9 cellular contexts compared by ENCODE assay signal in genomic region chr11:116732740-116733385, GRCh38. TPM values are rescaled to one million over a fixed set of nuclear protein-coding genes. Genes with fewer than 3 reads are reported as not detected.
DNase-seq lines count a peak whose midpoint lies in the region; ATAC-seq and TF ChIP-seq lines count a peak whose summit lies in the region.
"Had no signal": no experiment of that assay in that cellular context is flagged by ENCODE, and none has a peak within 500 bp of the region (broad histone marks: within the 10 kb centered on the region; RNA-seq: fewer than 3 reads in every experiment).

No MANE protein-coding gene starts in this region.

- WGBS in SK-N-SH (ENCODE audit: low lambda C conversion rate) = 42% methylated on average over 18 of the region's 18 CpGs

- DNase-seq in DMS153 (lab: John Stamatoyannopoulos, UW) (peak; percentile 2), SK-N-SH (peak; percentile 86), left ventricle myocardium inferior (peak; percentile 44), putamen (ENCODE audit: low spot score) (peak; percentile 39)
- DNase-seq in activated naive CD8-positive, alpha-beta T cell treated with anti-CD3 and anti-CD28 coated beads, Interleukin-2, amount 10 ng/mL, durations not matched to agents 7 days and 5 days = peak; percentile 60

- H3K9ac ChIP-seq in KMS-11 = no peak overlapping the region
- no peak overlapping the region for H3K9ac ChIP-seq in SK-N-SH

- H4K20me1 ChIP-seq in KMS-11 (ENCODE audit: insufficient read depth) (no peaks in the 10 kb centered on the region), SK-N-SH (ENCODE audit: insufficient read depth) (no peaks in the 10 kb centered on the region)

- no peak for TF ChIP-seq EP300 in SK-N-SH (IDR thresholded peaks at IDR 0.05; ENCODE audit: borderline replicate concordance in 1 of 2, low read depth in 1 of 2, low read length in 1 of 2)

- H3K4me3 ChIP-seq in KMS-11 (IDR thresholded peaks at IDR 0.05; ENCODE audit: insufficient read depth, low read depth, low read length) (no peak overlapping the region), SK-N-SH (ENCODE audit: low read depth in 2 of 2, low read length in 1 of 2) (no peak overlapping the region), left ventricle myocardium inferior (no peak overlapping the region)

- H3K9me2 ChIP-seq in SK-N-SH = no peaks in the 10 kb centered on the region

- POLR2A ChIA-PET in SK-N-SH (lab: Yijun Ruan, JAX) = no interaction called here
- POLR2A ChIA-PET in activated naive CD8-positive, alpha-beta T cell treated with anti-CD3 and anti-CD28 coated beads, Interleukin-2, amount 10 ng/mL, durations not matched to agents 7 days and 5 days (lab: Charles Lee) = no interaction called here

- no peaks in the 10 kb centered on the region for H3K4me1 ChIP-seq in KMS-11 (ENCODE audit: low read depth, poor library complexity, severe bottlenecking)
- peaks cover 0 to 17% of the 10 kb centered on the region in 2 experiments; a peak in 1 of 4 replicates for H3K4me1 ChIP-seq in SK-N-SH (ENCODE audit: control insufficient read depth in 1 of 2, insufficient read depth in 2 of 2, low read depth in 1 of 2, low read length in 1 of 2)
- peaks cover 16% of the 10 kb centered on the region for H3K4me1 ChIP-seq in left ventricle myocardium inferior

- H3K27ac Mint-ChIP-seq in activated naive CD8-positive, alpha-beta T cell treated with anti-CD3 and anti-CD28 coated beads, Interleukin-2, amount 10 ng/mL, durations not matched to agents 7 days and 5 days = no peak overlapping the region

- peak; percentile 67 for TF ChIP-seq CTCF in KMS-11 (conservative IDR thresholded peaks at IDR 0.05; ENCODE audit: low read depth, low read length)
- TF ChIP-seq CTCF in SK-N-SH (IDR thresholded peaks at IDR 0.05) = peak; percentile 78
- TF ChIP-seq CTCF in left ventricle myocardium inferior (IDR thresholded peaks at IDR 0.05; ENCODE audit: borderline replicate concordance) = peak; percentile 86

- H3K79me2 ChIP-seq in KMS-11 (ENCODE audit: insufficient read depth, low read depth) = no peaks in the 10 kb centered on the region
- H3K79me2 ChIP-seq in SK-N-SH (ENCODE audit: insufficient read depth) = no peaks in the 10 kb centered on the region

- intact Hi-C loops in left ventricle myocardium inferior (cut with micrococcal nuclease) = no loop called here

- no peaks in the 10 kb centered on the region for H3K27me3 Mint-ChIP-seq in activated naive CD8-positive, alpha-beta T cell treated with anti-CD3 and anti-CD28 coated beads, Interleukin-2, amount 10 ng/mL, durations not matched to agents 7 days and 5 days

- H3K36me3 Mint-ChIP-seq in activated naive CD8-positive, alpha-beta T cell treated with anti-CD3 and anti-CD28 coated beads, Interleukin-2, amount 10 ng/mL, durations not matched to agents 7 days and 5 days = peaks cover 2% of the 10 kb centered on the region

- H3K27ac ChIP-seq in KMS-11 (no peak overlapping the region), SK-N-SH (ENCODE audit: low read depth in 2 of 2, low read length in 1 of 2) (no peak overlapping the region), left ventricle myocardium inferior (replicated peaks) (no peak overlapping the region)

- H3K27me3 ChIP-seq in KMS-11 (ENCODE audit: insufficient read depth, low read depth) = no peaks in the 10 kb centered on the region
- H3K27me3 ChIP-seq in SK-N-SH (ENCODE audit: insufficient read depth) = no peaks in the 10 kb centered on the region
- H3K27me3 ChIP-seq in left ventricle myocardium inferior (ENCODE audit: low read depth) = peaks cover 38% of the 10 kb centered on the region

- no peaks in the 10 kb centered on the region for H3F3A ChIP-seq in SK-N-SH (replicated peaks; ENCODE audit: insufficient read depth)

- H3K9me3 ChIP-seq in SK-N-SH (no peaks in the 10 kb centered on the region), left ventricle myocardium inferior (replicated peaks) (no peaks in the 10 kb centered on the region)

- ATAC-seq in GM21526 (IDR thresholded peaks at IDR 0.05; ENCODE audit: low FRiP score, unreplicated experiment) (peak; percentile 81), HG03565 (IDR thresholded peaks at IDR 0.05; ENCODE audit: unreplicated experiment) (no peak)
- peak; percentile 81 for ATAC-seq in activated naive CD8-positive, alpha-beta T cell treated with anti-CD3 and anti-CD28 coated beads, Interleukin-2, amount 10 ng/mL, durations not matched to agents 7 days and 5 days (ENCODE audit: low read depth)

- peaks cover 8% of the 10 kb centered on the region for H3K4me1 Mint-ChIP-seq in activated naive CD8-positive, alpha-beta T cell treated with anti-CD3 and anti-CD28 coated beads, Interleukin-2, amount 10 ng/mL, durations not matched to agents 7 days and 5 days

- H3K4me3 Mint-ChIP-seq in activated naive CD8-positive, alpha-beta T cell treated with anti-CD3 and anti-CD28 coated beads, Interleukin-2, amount 10 ng/mL, durations not matched to agents 7 days and 5 days = no peak overlapping the region

- CTCF ChIA-PET in SK-N-SH (lab: Yijun Ruan, JAX) = interaction anchor here (0.5 to 10.4 kb wide), 33 partner anchors 8 to 1958 kb away, joined by 3 to 91 read pairs (median 4); no protein-coding TSS in a partner anchor

- peak; percentile 67 for TF ChIP-seq RAD21 in SK-N-SH (IDR thresholded peaks at IDR 0.05; ENCODE audit: low read length)

- no peaks in the 10 kb centered on the region for H3K36me3 ChIP-seq in KMS-11 (ENCODE audit: insufficient read depth)
- H3K36me3 ChIP-seq in SK-N-SH (replicated peaks in 1 of 2; ENCODE audit: control insufficient read depth in 1 of 2, insufficient read depth in 2 of 2, low read length in 1 of 2) = no peaks in the 10 kb centered on the region
- H3K36me3 ChIP-seq in left ventricle myocardium inferior = no peaks in the 10 kb centered on the region

- H2AFZ ChIP-seq in KMS-11 (ENCODE audit: low read depth) (no peak overlapping the region), SK-N-SH (ENCODE audit: low read depth) (no peak overlapping the region)

- H3K4me2 ChIP-seq in KMS-11 (no peak overlapping the region), SK-N-SH (no peak overlapping the region)

- H3K9me3 Mint-ChIP-seq in activated naive CD8-positive, alpha-beta T cell treated with anti-CD3 and anti-CD28 coated beads, Interleukin-2, amount 10 ng/mL, durations not matched to agents 7 days and 5 days = no peaks in the 10 kb centered on the region

TF ChIP-seq in SK-N-SH, 30 proteins besides CTCF, POLR2A, EP300 and RAD21:
- TF ChIP-seq SMC3 (IDR thresholded peaks at IDR 0.05; ENCODE audit: low read depth, low read length) (peak; percentile 71), NRF1 (IDR thresholded peaks at IDR 0.05; ENCODE audit: low read depth, low read length) (no peak)
TF ChIP-seq in SK-N-SH: peak in this region for 1.

RNA-seq across cellular contexts. Expression of gene BUD13, which starts 39.9 kb away (rescaled TPM):
- 15.5 and 15.9 TPM in 2 replicates for polyA plus RNA-seq in SK-N-SH (2012; rRNA removed)
- polyA plus RNA-seq in SK-N-SH (2012; cell fraction: cytosol; rRNA removed) = 14.7 and 17.3 TPM in 2 replicates
- polyA plus RNA-seq in SK-N-SH (2012; cell fraction: nucleus; rRNA removed) = 20.6 and 23.7 TPM in 2 replicates
- total RNA-seq in activated naive CD8-positive, alpha-beta T cell treated with anti-CD3 and anti-CD28 coated beads, Interleukin-2, amount 10 ng/mL, durations not matched to agents 7 days and 5 days = 10 to 100 TPM; 32.1 to 33.0 TPM
- 7.1 TPM for total RNA-seq in left ventricle myocardium inferior

RNA-seq across cellular contexts. Expression of gene ZPR1, which starts 55.0 kb away (rescaled TPM):
- 52.4 and 69.2 TPM in 2 replicates for polyA plus RNA-seq in SK-N-SH (2012; rRNA removed)
- polyA plus RNA-seq in SK-N-SH (2012; cell fraction: cytosol; rRNA removed) = 66.4 and 72.4 TPM in 2 replicates
- polyA plus RNA-seq in SK-N-SH (2012; cell fraction: nucleus; rRNA removed) = 39.0 and 68.7 TPM in 2 replicates
- 10 to 100 TPM; 53.6 to 57.3 TPM for total RNA-seq in activated naive CD8-positive, alpha-beta T cell treated with anti-CD3 and anti-CD28 coated beads, Interleukin-2, amount 10 ng/mL, durations not matched to agents 7 days and 5 days
- total RNA-seq in left ventricle myocardium inferior = 26.4 TPM

RNA-seq across cellular contexts. Expression of gene APOA5, which starts 58.8 kb away (rescaled TPM):
- polyA plus RNA-seq in SK-N-SH (2012; rRNA removed) = not detected in 2 replicates
- not detected in 2 replicates for polyA plus RNA-seq in SK-N-SH (2012; cell fraction: cytosol; rRNA removed)
- not detected in 2 replicates for polyA plus RNA-seq in SK-N-SH (2012; cell fraction: nucleus; rRNA removed)
- not detected for total RNA-seq in activated naive CD8-positive, alpha-beta T cell treated with anti-CD3 and anti-CD28 coated beads, Interleukin-2, amount 10 ng/mL, durations not matched to agents 7 days and 5 days
- total RNA-seq in left ventricle myocardium inferior = not detected
- total RNA-seq: glomerular endothelial cell had no signal

Comparison
In these comparisons a context has a peak if more than half of its experiments do, and no peak if none do; other contexts are left out.
1. DNase-seq: peak in every context shown above with its lines; median percentile 86 in SK-N-SH; 60 in activated naive CD8-positive, alpha-beta T cell treated with anti-CD3 and anti-CD28 coated beads, Interleukin-2, amount 10 ng/mL, durations not matched to agents 7 days and 5 days; 44 in left ventricle myocardium inferior; 39 in putamen; 2 in DMS153.